In the genomic region with DNA sequence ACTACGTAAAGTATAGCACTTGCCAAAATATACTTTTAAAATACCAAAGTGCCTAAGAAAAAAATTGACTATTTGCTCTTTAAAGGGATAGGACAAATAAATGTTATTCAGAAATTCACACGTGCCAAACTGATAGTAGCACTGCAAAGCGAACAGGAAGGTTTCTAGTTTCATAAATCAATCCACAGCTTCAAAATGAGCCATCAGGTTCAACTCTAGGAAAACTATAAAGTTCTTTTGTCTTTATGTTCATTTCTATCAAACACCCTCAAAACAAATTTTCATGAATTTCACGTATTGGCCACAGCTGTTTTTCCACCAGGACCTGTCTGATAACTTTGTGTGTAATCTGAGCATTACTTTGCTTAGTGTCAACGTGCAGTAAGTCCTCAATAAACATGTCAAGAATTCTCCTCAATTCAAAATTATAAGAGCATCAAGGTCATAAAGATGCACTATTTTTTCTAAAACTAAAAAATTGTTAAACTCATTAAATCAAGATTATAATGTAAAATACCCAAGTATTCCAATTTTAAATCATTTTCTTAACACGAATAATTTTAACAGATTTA, we compare ENCODE assay signal across 21 cellular contexts. TPM values are rescaled to one million over a fixed set of nuclear protein-coding genes. Genes with fewer than 3 reads are reported as not detected.
DNase-seq lines count a peak whose midpoint lies in the region; ATAC-seq, FAIRE-seq and TF ChIP-seq lines count a peak whose summit lies in the region.
"Had no signal": no experiment of that assay in that cellular context is flagged by ENCODE, and none has a peak within 500 bp of the region (broad histone marks: within the 10 kb centered on the region; RNA-seq: fewer than 3 reads in every experiment).

No MANE protein-coding gene starts in this region.

- H3K4me1 ChIP-seq in gastroesophageal sphincter = peaks cover 3 to 43% (median 10%) of the 10 kb centered on the region in 3 donors

- no peaks in the 10 kb centered on the region for H3K27me3 ChIP-seq in gastroesophageal sphincter
- H3K27me3 ChIP-seq: esophagus squamous epithelium had no signal

- peaks cover 2% of the 10 kb centered on the region for H3K27me3 Mint-ChIP-seq in mesothelial cell of epicardium (ENCODE audit: low read depth)
- H3K27me3 Mint-ChIP-seq: activated T-cell treated with anti-CD3 and anti-CD28 coated beads, Interleukin-2, amount 50 U/mL, for 24 hours; IgD-negative memory B cell; naive B cell had no signal

- H3K27ac ChIP-seq in caudate nucleus (ENCODE audit: low read depth, low read length) (peak overlapping the region; percentile 91), gastroesophageal sphincter (no peak overlapping the region)
- H3K27ac ChIP-seq: 22Rv1 had no signal

- TF ChIP-seq POLR2A in gastroesophageal sphincter (IDR thresholded peaks at IDR 0.05) = no peak

- 52 to 70% methylated on average over 6 of the region's 6 CpGs for whole genome bisulfite sequencing in gastroesophageal sphincter (ENCODE audit: low coverage in 1 of 2), 2 donors

- H3K27ac Mint-ChIP-seq in mesothelial cell of epicardium = peak overlapping the region; percentile 6
- H3K27ac Mint-ChIP-seq: activated CD4-positive, alpha-beta memory T cell treated with anti-CD3 and anti-CD28 coated beads, Interleukin-2, amount 10 ng/mL, durations not matched to agents 7 days and 5 days; activated T-cell treated with anti-CD3 and anti-CD28 coated beads, Interleukin-2, amount 50 U/mL, for 24 hours; IgD-negative memory B cell had no signal

- H3K4me3 Mint-ChIP-seq in mesothelial cell of epicardium = peak overlapping the region; percentile 23
- H3K4me3 Mint-ChIP-seq: activated CD4-positive, alpha-beta memory T cell treated with anti-CD3 and anti-CD28 coated beads, Interleukin-2, amount 10 ng/mL, durations not matched to agents 7 days and 5 days; activated T-cell treated with anti-CD3 and anti-CD28 coated beads, Interleukin-2, amount 50 U/mL, for 24 hours had no signal

- TF ChIP-seq EP300 in gastroesophageal sphincter (IDR thresholded peaks at IDR 0.05) = no peak

- no peak for DNase-seq in LNCaP clone FGC (ENCODE audit: low read depth)
- no peak for DNase-seq in caudate nucleus (lab: John Stamatoyannopoulos, UW)
- DNase-seq in mesothelial cell of epicardium (ENCODE audit: low spot score in 2 of 2, unreplicated experiment in 2 of 2) = no peak
- no peak for DNase-seq in NCI-H510A treated with DMSO at 0.1 percent for 48 hours (lab: John Stamatoyannopoulos, UW)
- DNase-seq in occipital lobe (lab: John Stamatoyannopoulos, UW) = no peak
- no peak for DNase-seq in NCI-H2227 (lab: John Stamatoyannopoulos, UW; ENCODE audit: unreplicated experiment)
- DNase-seq: activated CD4-positive, alpha-beta memory T cell treated with anti-CD3 and anti-CD28 coated beads, Interleukin-2, amount 10 ng/mL, durations not matched to agents 7 days and 5 days; activated naive CD4-positive, alpha-beta T cell treated with anti-CD3 and anti-CD28 coated beads, Interleukin-2, amount 50 U/mL, for 16 hours; activated T-cell treated with anti-CD3 and anti-CD28 coated beads, Interleukin-2, amount 50 U/mL, for 24 hours; esophagus squamous epithelium; mammary epithelial cell; MV-4-11; naive B cell; NCI-H2081; NCI-H510A; SIG-M5; stimulated activated CD4-positive, alpha-beta T cell treated with anti-CD3 and anti-CD28 coated beads, Interleukin-12 subunit alpha, Interleukin-12 subunit beta, amount 100 ng/mL, for 4 hours had no signal

- H3K4me1 Mint-ChIP-seq in mesothelial cell of epicardium = peaks cover 33% of the 10 kb centered on the region

- H3K9me3 ChIP-seq in gastroesophageal sphincter = no peaks in the 10 kb centered on the region
- H3K9me3 ChIP-seq: esophagus squamous epithelium had no signal

- peak; percentile 47 for FAIRE-seq in A204.1 (lab: Jason Lieb, UNC)

- TF ChIP-seq CTCF in LNCaP clone FGC (IDR thresholded peaks at IDR 0.05; ENCODE audit: control insufficient read depth, extremely low read depth, insufficient read depth) (no peak), mesothelial cell of epicardium (IDR thresholded peaks at IDR 0.05; ENCODE audit: unreplicated experiment) (no peak), gastroesophageal sphincter (IDR thresholded peaks at IDR 0.05) (no peak)

- H3K36me3 Mint-ChIP-seq in mesothelial cell of epicardium = peaks cover 2% of the 10 kb centered on the region

- ATAC-seq in gastroesophageal sphincter = no peak

- no peaks in the 10 kb centered on the region for H3K36me3 ChIP-seq in gastroesophageal sphincter
- H3K36me3 ChIP-seq: esophagus squamous epithelium had no signal

- no peaks in the 10 kb centered on the region for H3K9me3 Mint-ChIP-seq in mesothelial cell of epicardium
- H3K9me3 Mint-ChIP-seq: IgD-negative memory B cell, naive B cell had no signal

- H3K4me3 ChIP-seq in LNCaP clone FGC (ENCODE audit: low read depth, low read length) = peak overlapping the region; percentile 33
- no peak overlapping the region for H3K4me3 ChIP-seq in gastroesophageal sphincter

RNA-seq across cellular contexts. Expression of a gene that starts 3.0 kb away (rescaled TPM):
- total RNA-seq in mesothelial cell of epicardium (44.9 to 46.8 TPM (median 44.9 TPM) in 3 replicates), gastroesophageal sphincter (100 to 1,000 TPM in 2 of 4 donors, 10 to 100 TPM in 2; 84.7 to 105 (median 98.5) TPM), occipital lobe (78.0 TPM)
